ENCODE assay signal across 11 cellular contexts in the genomic region with DNA sequence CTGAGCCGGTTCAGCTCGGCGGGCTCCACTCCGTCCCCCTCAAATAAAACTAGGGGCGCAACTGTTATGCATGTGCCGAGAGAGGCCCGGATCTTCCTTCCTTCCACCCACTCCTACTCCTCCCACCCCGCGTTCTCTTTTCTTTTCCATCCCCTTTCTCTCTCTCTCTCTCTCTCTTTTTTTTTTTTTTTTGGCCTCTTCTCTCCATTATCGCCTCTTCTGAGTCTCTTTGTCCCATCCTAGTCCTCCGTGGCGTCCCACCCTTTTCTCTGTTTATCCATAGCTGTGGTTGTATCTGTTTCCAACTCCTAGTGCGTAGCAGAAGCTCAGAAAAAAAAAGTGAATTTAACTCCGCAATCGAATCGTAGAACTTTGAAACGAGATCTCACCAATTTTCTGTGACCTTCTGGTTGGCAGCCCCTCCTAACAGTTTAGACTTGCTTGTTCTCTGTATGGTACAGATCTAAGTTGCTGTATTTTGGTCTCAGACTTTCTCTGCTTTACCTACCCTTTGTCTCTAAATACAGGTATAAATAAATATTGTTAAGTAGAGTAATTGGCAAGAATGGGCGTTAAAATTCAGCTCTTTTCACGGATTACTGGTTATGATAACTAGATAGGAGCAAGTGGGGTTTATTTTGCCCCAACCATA. TPM values are rescaled to one million over a fixed set of nuclear protein-coding genes. Genes with fewer than 3 reads are reported as not detected.
DNase-seq lines count a peak whose midpoint lies in the region; ATAC-seq and TF ChIP-seq lines count a peak whose summit lies in the region.
"Had no signal": no experiment of that assay in that cellular context is flagged by ENCODE, and none has a peak within 500 bp of the region (broad histone marks: within the 10 kb centered on the region; RNA-seq: fewer than 3 reads in every experiment).

No MANE protein-coding gene starts in this region.

- TF ChIP-seq CTCF in cardiac muscle cell (IDR thresholded peaks at IDR 0.05; ENCODE audit: low read depth, low read length) (no peak), lower lobe of right lung (IDR thresholded peaks at IDR 0.05) (no peak), type B pancreatic cell (conservative IDR thresholded peaks at IDR 0.05) (no peak)

- peak overlapping the region; percentile 64 for H3K4me3 Mint-ChIP-seq in activated T-helper 17 cell treated with anti-CD3 and anti-CD28 coated beads, Interleukin-2, amount 50 U/mL, for 72 hours
- H3K4me3 Mint-ChIP-seq in type B pancreatic cell: peak overlapping the region; percentile 77

- DNase-seq in cardiac muscle cell (ENCODE audit: low read depth in 1 of 2, low spot score in 1 of 2) (no peak), Right ventricle myocardium inferior (ENCODE audit: missing footprints) (no peak), lower lobe of right lung (no peak), type B pancreatic cell (ENCODE audit: extremely low spot score, unreplicated experiment) (no peak), NCI-H1092 (lab: John Stamatoyannopoulos, UW) (no peak), NCI-H748 treated with DMSO at 0.1 percent for 48 hours (lab: John Stamatoyannopoulos, UW) (no peak)
- DNase-seq: NCI-H1694 treated with DMSO at 0.1 percent for 48 hours had no signal

- H3K36me3 ChIP-seq in cardiac muscle cell (no peaks in the 10 kb centered on the region), lower lobe of right lung (no peaks in the 10 kb centered on the region)
- H3K36me3 ChIP-seq: Peyer's patch had no signal

- H3K4me3 ChIP-seq in cardiac muscle cell (peak overlapping the region; percentile 16), lower lobe of right lung (peak overlapping the region; percentile 6)

- H3K9me3 ChIP-seq in cardiac muscle cell (ENCODE audit: low read depth): no peaks in the 10 kb centered on the region
- H3K9me3 ChIP-seq in lower lobe of right lung: no peaks in the 10 kb centered on the region

- H3K9me3 Mint-ChIP-seq in activated T-helper 17 cell treated with anti-CD3 and anti-CD28 coated beads, Interleukin-2, amount 50 U/mL, for 72 hours: no peaks in the 10 kb centered on the region
- no peaks in the 10 kb centered on the region for H3K9me3 Mint-ChIP-seq in type B pancreatic cell

- no peaks in the 10 kb centered on the region for H3K4me1 ChIP-seq in cardiac muscle cell (ENCODE audit: low read depth)
- peaks cover 31% of the 10 kb centered on the region for H3K4me1 ChIP-seq in lower lobe of right lung

- H3K27ac ChIP-seq in cardiac muscle cell: no peak overlapping the region
- H3K27ac ChIP-seq in lower lobe of right lung: no peak overlapping the region
- H3K27ac ChIP-seq: Peyer's patch had no signal

- H3K27me3 ChIP-seq in cardiac muscle cell (peaks cover 100% of the 10 kb centered on the region), lower lobe of right lung (ENCODE audit: low read depth) (peaks cover 99% of the 10 kb centered on the region)

- no peak overlapping the region for H3K27ac Mint-ChIP-seq in activated T-helper 17 cell treated with anti-CD3 and anti-CD28 coated beads, Interleukin-2, amount 50 U/mL, for 72 hours
- H3K27ac Mint-ChIP-seq in type B pancreatic cell: no peak overlapping the region

- peaks cover 11% of the 10 kb centered on the region for H3K4me1 Mint-ChIP-seq in activated T-helper 17 cell treated with anti-CD3 and anti-CD28 coated beads, Interleukin-2, amount 50 U/mL, for 72 hours
- peaks cover 19% of the 10 kb centered on the region for H3K4me1 Mint-ChIP-seq in type B pancreatic cell (ENCODE audit: unreplicated experiment)

- peaks cover 8% of the 10 kb centered on the region for H3K36me3 Mint-ChIP-seq in activated T-helper 17 cell treated with anti-CD3 and anti-CD28 coated beads, Interleukin-2, amount 50 U/mL, for 72 hours (ENCODE audit: low read depth)
- H3K36me3 Mint-ChIP-seq in type B pancreatic cell: peaks cover 3% of the 10 kb centered on the region

- H3K27me3 Mint-ChIP-seq in activated T-helper 17 cell treated with anti-CD3 and anti-CD28 coated beads, Interleukin-2, amount 50 U/mL, for 72 hours: peaks cover 62% of the 10 kb centered on the region
- H3K27me3 Mint-ChIP-seq in type B pancreatic cell: peaks cover 89% of the 10 kb centered on the region

- intact Hi-C loops in Right ventricle myocardium inferior (cut with DNase I) (no loop called here), lower lobe of right lung (cut with DNase I) (no loop called here)

- ATAC-seq in Right ventricle myocardium inferior (no peak), lower lobe of right lung (no peak), HG03342 (IDR thresholded peaks at IDR 0.05; ENCODE audit: unreplicated experiment) (no peak)
- no peak for ATAC-seq in activated T-helper 17 cell treated with anti-CD3 and anti-CD28 coated beads, Interleukin-2, amount 50 U/mL, for 72 hours (replicated peaks)

RNA-seq across cellular contexts. Expression of a gene that starts 3.6 kb away (rescaled TPM):
- 0.06 TPM in 1 of 2 replicates, not detected in the other for total RNA-seq in cardiac muscle cell
- 0.12 and 0.21 TPM in 2 replicates for polyA plus RNA-seq in cardiac muscle cell
- not detected for total RNA-seq in Right ventricle myocardium inferior
- total RNA-seq in activated T-helper 17 cell treated with anti-CD3 and anti-CD28 coated beads, Interleukin-2, amount 50 U/mL, for 72 hours: under 1 TPM in 1 of 2 donors, not detected in 1; 0.24 TPM
- total RNA-seq in lower lobe of right lung: not detected
- total RNA-seq in type B pancreatic cell (ENCODE audit: low replicate concordance): not detected in 2 replicates
- total RNA-seq: Peyer's patch, pulmonary artery endothelial cell had no signal

RNA-seq across cellular contexts. Expression of a gene that starts 48.8 kb away (rescaled TPM):
- not detected in 2 replicates for total RNA-seq in cardiac muscle cell
- polyA plus RNA-seq in cardiac muscle cell: not detected in 2 replicates
- not detected for total RNA-seq in Right ventricle myocardium inferior
- not detected for total RNA-seq in activated T-helper 17 cell treated with anti-CD3 and anti-CD28 coated beads, Interleukin-2, amount 50 U/mL, for 72 hours
- not detected for total RNA-seq in lower lobe of right lung
- total RNA-seq in type B pancreatic cell (ENCODE audit: low replicate concordance): not detected in 2 replicates
- total RNA-seq: Peyer's patch, pulmonary artery endothelial cell had no signal

RNA-seq across cellular contexts. Expression of a gene that starts 49.7 kb away (rescaled TPM):
- 0.42 and 1.2 TPM in 2 replicates for total RNA-seq in cardiac muscle cell
- not detected in 2 replicates for polyA plus RNA-seq in cardiac muscle cell
- total RNA-seq in Right ventricle myocardium inferior: not detected
- not detected for total RNA-seq in activated T-helper 17 cell treated with anti-CD3 and anti-CD28 coated beads, Interleukin-2, amount 50 U/mL, for 72 hours
- total RNA-seq in lower lobe of right lung: 1.7 TPM
- total RNA-seq in type B pancreatic cell (ENCODE audit: low replicate concordance): 1.2 and 3.0 TPM in 2 replicates
- total RNA-seq: Peyer's patch, pulmonary artery endothelial cell had no signal
